ENCODE assay signal across 8 cellular contexts in genomic region chr17:78933959-78934568, GRCh38. TPM values are rescaled to one million over a fixed set of nuclear protein-coding genes. Genes with fewer than 3 reads are reported as not detected.
DNase-seq lines count a peak whose midpoint lies in the region; ATAC-seq and TF ChIP-seq lines count a peak whose summit lies in the region.

No MANE protein-coding gene starts in this region.

- 14% methylated on average over 16 of the region's 16 CpGs for WGBS in smooth muscle cell (ENCODE audit: low lambda C conversion rate)

- H3K4me1 ChIP-seq in HCT116 (ENCODE audit: control insufficient read depth in 1 of 2, insufficient read depth in 2 of 2, low read length in 2 of 2) = peaks cover 26 to 76% of the 10 kb centered on the region in 2 experiments
- H3K4me1 ChIP-seq in smooth muscle cell (ENCODE audit: low read depth) = peaks cover 12% of the 10 kb centered on the region

- DNase-seq in HCT116 (ENCODE audit: low read depth, low spot score) (no peak), NCI-H524 treated with DMSO at 0.1 percent for 48 hours (lab: John Stamatoyannopoulos, UW) (peak; percentile 94), cerebellum (ENCODE audit: low spot score) (peak; percentile 91), kidney glomerular epithelial cell (lab: John Stamatoyannopoulos, UW) (peak; percentile 93), smooth muscle cell (lab: John Stamatoyannopoulos, UW; ENCODE audit: unreplicated experiment) (peak; percentile 73), KG1 (lab: John Stamatoyannopoulos, UW) (no peak)

- H3K4me2 ChIP-seq in HCT116 (ENCODE audit: low read length) (peak overlapping the region; percentile 71), smooth muscle cell (peak overlapping the region; percentile 78)

- no TSS peak for BruUV-seq in HCT116 (replicated peaks; lab: Mats Ljungman, UMichigan)

- H2AFZ ChIP-seq in HCT116 (ENCODE audit: low read depth, low read length, poor library complexity, severe bottlenecking) (peak overlapping the region; percentile 68), smooth muscle cell (ENCODE audit: low read depth) (no peak overlapping the region)

- RAD21 ChIA-PET in HCT116 (lab: Charles Lee; ENCODE audit: low non-redundant PET in 1 of 2, low total read pairs in 2 of 2, uncharacterized antibody in 2 of 2, unreplicated experiment in 2 of 2) = interaction anchor here in 1 of 2 experiments (0.7 kb wide), 1 partner anchor 48 kb away, joined by 3 read pairs; no protein-coding TSS in a partner anchor

- CTCF ChIA-PET in HCT116 (lab: Charles Lee) = interaction anchor here (1.1 to 1.6 kb wide), 2 partner anchors 38 to 68 kb away, joined by 5 to 6 read pairs; no protein-coding TSS in a partner anchor

- ATAC-seq in HCT116 = peak; percentile 41
- no peak for ATAC-seq in HG03095 (IDR thresholded peaks at IDR 0.05; ENCODE audit: unreplicated experiment)
- no peak for ATAC-seq in GM18909 (IDR thresholded peaks at IDR 0.05; ENCODE audit: poor library complexity, unreplicated experiment)

- H3K27me3 ChIP-seq in HCT116 (ENCODE audit: insufficient read depth, low read length) (no peaks in the 10 kb centered on the region), smooth muscle cell (ENCODE audit: low read depth) (no peaks in the 10 kb centered on the region)

- H3K9me2 ChIP-seq in HCT116 (ENCODE audit: insufficient read depth) = no peaks in the 10 kb centered on the region

- peaks cover 18% of the 10 kb centered on the region for H3F3A ChIP-seq in smooth muscle cell (ENCODE audit: low read depth)

- TF ChIP-seq RAD21 in HCT116 (IDR thresholded peaks at IDR 0.05; ENCODE audit: low read depth) = no peak

- H3K4me3 ChIP-seq in HCT116 (replicated peaks in 1 of 2; ENCODE audit: low read depth in 1 of 2, low read length in 2 of 2) (peak overlapping the region in 1 of 2 experiments; percentile 27; a peak in 2 of 4 replicates), smooth muscle cell (peak overlapping the region; percentile 9)

- TF ChIP-seq POLR2A in HCT116 (IDR thresholded peaks at IDR 0.05; ENCODE audit: borderline replicate concordance, extremely low read depth, insufficient read depth, insufficient read length) = no peak

- peak overlapping the region; percentile 40; the same call in 1 of the 2 replicates for H3K27ac ChIP-seq in HCT116 (ENCODE audit: low read depth, low read length)
- peak overlapping the region; percentile 99 for H3K27ac ChIP-seq in smooth muscle cell (ENCODE audit: low read depth)

- TF ChIP-seq CTCF in HCT116 (IDR thresholded peaks at IDR 0.05 in 2 of 3, conservative IDR thresholded peaks at IDR 0.05 in 1 of 3; ENCODE audit: borderline replicate concordance in 1 of 3, insufficient read depth in 1 of 3, low read depth in 2 of 3, low read length in 2 of 3) = no peak
- TF ChIP-seq CTCF in smooth muscle cell (IDR thresholded peaks at IDR 0.05; ENCODE audit: borderline replicate concordance, insufficient read depth, poor library complexity, severe bottlenecking) = no peak

- intact Hi-C loops in HCT116 (cut with micrococcal nuclease) = no loop called here

- H4K20me1 ChIP-seq in HCT116 (ENCODE audit: insufficient read depth) = no peaks in the 10 kb centered on the region
- H4K20me1 ChIP-seq in smooth muscle cell (ENCODE audit: low read depth) = no peaks in the 10 kb centered on the region

- POLR2A ChIA-PET in HCT116 (lab: Charles Lee) = interaction anchor here (1.0 to 2.2 kb wide), 2 partner anchors 10 to 11 kb away, joined by 4 to 12 read pairs; no protein-coding TSS in a partner anchor

- H3K36me3 ChIP-seq in HCT116 (ENCODE audit: control insufficient read depth in 1 of 2, insufficient read depth in 2 of 2, low read length in 2 of 2) = no peaks in the 10 kb centered on the region
- H3K36me3 ChIP-seq in smooth muscle cell (ENCODE audit: low read depth) = no peaks in the 10 kb centered on the region

- H3K9me3 ChIP-seq in HCT116 (ENCODE audit: control insufficient read depth in 1 of 2, insufficient read depth in 1 of 2, low read depth in 1 of 2, low read length in 2 of 2) = no peaks in the 10 kb centered on the region
- no peaks in the 10 kb centered on the region for H3K9me3 ChIP-seq in smooth muscle cell (replicated peaks; ENCODE audit: low read depth)

- H3K9ac ChIP-seq in HCT116 (ENCODE audit: low read length) (peak overlapping the region; percentile 48), smooth muscle cell (ENCODE audit: low read depth) (peak overlapping the region; percentile 86)

- no peaks in the 10 kb centered on the region for H3K79me2 ChIP-seq in HCT116 (ENCODE audit: insufficient read depth, low read length)
- no peaks in the 10 kb centered on the region for H3K79me2 ChIP-seq in smooth muscle cell (ENCODE audit: low read depth)

TF ChIP-seq in HCT116, 20 proteins besides CTCF, POLR2A, EP300 and RAD21:
- TF ChIP-seq SIN3A (IDR thresholded peaks at IDR 0.05; ENCODE audit: low read depth) = no peak
- TF ChIP-seq, protein P1, sequence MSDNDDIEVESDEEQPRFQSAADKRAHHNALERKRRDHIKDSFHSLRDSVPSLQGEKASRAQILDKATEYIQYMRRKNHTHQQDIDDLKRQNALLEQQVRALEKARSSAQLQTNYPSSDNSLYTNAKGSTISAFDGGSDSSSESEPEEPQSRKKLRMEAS (IDR thresholded peaks at IDR 0.05) = peak; percentile 15; the same call in 1 of the 2 replicates
- TF ChIP-seq EGR1 (IDR thresholded peaks at IDR 0.05; ENCODE audit: low read depth) = no peak
- TF ChIP-seq TCF7L2 (IDR thresholded peaks at IDR 0.05; ENCODE audit: borderline replicate concordance, extremely low read depth, insufficient read depth, insufficient read length) = no peak
- no peak for TF ChIP-seq EZH2 (IDR thresholded peaks at IDR 0.05)
- TF ChIP-seq, protein P2, sequence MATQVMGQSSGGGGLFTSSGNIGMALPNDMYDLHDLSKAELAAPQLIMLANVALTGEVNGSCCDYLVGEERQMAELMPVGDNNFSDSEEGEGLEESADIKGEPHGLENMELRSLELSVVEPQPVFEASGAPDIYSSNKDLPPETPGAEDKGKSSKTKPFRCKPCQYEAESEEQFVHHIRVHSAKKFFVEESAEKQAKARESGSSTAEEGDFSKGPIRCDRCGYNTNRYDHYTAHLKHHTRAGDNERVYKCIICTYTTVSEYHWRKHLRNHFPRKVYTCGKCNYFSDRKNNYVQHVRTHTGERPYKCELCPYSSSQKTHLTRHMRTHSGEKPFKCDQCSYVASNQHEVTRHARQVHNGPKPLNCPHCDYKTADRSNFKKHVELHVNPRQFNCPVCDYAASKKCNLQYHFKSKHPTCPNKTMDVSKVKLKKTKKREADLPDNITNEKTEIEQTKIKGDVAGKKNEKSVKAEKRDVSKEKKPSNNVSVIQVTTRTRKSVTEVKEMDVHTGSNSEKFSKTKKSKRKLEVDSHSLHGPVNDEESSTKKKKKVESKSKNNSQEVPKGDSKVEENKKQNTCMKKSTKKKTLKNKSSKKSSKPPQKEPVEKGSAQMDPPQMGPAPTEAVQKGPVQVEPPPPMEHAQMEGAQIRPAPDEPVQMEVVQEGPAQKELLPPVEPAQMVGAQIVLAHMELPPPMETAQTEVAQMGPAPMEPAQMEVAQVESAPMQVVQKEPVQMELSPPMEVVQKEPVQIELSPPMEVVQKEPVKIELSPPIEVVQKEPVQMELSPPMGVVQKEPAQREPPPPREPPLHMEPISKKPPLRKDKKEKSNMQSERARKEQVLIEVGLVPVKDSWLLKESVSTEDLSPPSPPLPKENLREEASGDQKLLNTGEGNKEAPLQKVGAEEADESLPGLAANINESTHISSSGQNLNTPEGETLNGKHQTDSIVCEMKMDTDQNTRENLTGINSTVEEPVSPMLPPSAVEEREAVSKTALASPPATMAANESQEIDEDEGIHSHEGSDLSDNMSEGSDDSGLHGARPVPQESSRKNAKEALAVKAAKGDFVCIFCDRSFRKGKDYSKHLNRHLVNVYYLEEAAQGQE (IDR thresholded peaks at IDR 0.05; ENCODE audit: low read depth) = no peak

RNA-seq across cellular contexts. Expression of gene TIMP2, which starts 8.9 kb away (rescaled TPM):
- total RNA-seq in HCT116 (2021; ENCODE audit: unreplicated experiment) (64.8 TPM), cerebellum (36.2 TPM), smooth muscle cell (111 TPM in 2 replicates)
- 42.7 and 52.9 TPM in 2 replicates for polyA plus RNA-seq in HCT116 (2012)
- polyA plus RNA-seq in smooth muscle cell = 37.8 and 40.9 TPM in 2 replicates

RNA-seq across cellular contexts. Expression of gene CEP295NL, which starts 31.1 kb away (rescaled TPM):
- total RNA-seq in HCT116 (2021; ENCODE audit: unreplicated experiment) = 1.9 TPM
- 0.13 and 0.22 TPM in 2 replicates for polyA plus RNA-seq in HCT116 (2012)
- total RNA-seq in cerebellum = 2.4 TPM
- 0.85 and 1.2 TPM in 2 replicates for total RNA-seq in smooth muscle cell
- 1.8 TPM in 1 of 2 replicates, not detected in the other for polyA plus RNA-seq in smooth muscle cell

RNA-seq across cellular contexts. Expression of gene LGALS3BP, which starts 45.7 kb away (rescaled TPM):
- total RNA-seq in HCT116 (2021; ENCODE audit: unreplicated experiment) (389 TPM), cerebellum (44.1 TPM), smooth muscle cell (55.7 and 66.5 TPM in 2 replicates)
- 454 and 562 TPM in 2 replicates for polyA plus RNA-seq in HCT116 (2012)
- 110 and 151 TPM in 2 replicates for polyA plus RNA-seq in smooth muscle cell

Comparison
In these comparisons a context has a peak if more than half of its experiments do, and no peak if none do; other contexts are left out.
1. DNase-seq: peak in NCI-H524 treated with DMSO at 0.1 percent for 48 hours (single experiment), cerebellum (single experiment), kidney glomerular epithelial cell (single experiment) and smooth muscle cell (single experiment); none in HCT116 (single experiment) and KG1 (single experiment).